ENCODE assay signal across 31 cellular contexts in genomic region chr3:167673221-167673620, GRCh38. TPM values are rescaled to one million over a fixed set of nuclear protein-coding genes. Genes with fewer than 3 reads are reported as not detected.
"Had no signal": no experiment of that assay in that cellular context is flagged by ENCODE, and none has a peak within 500 bp of the region (broad histone marks: within the 10 kb centered on the region; RNA-seq: fewer than 3 reads in every experiment).

No MANE protein-coding gene starts in this region.

- H3K4me3 ChIP-seq: ascending aorta, cardiac muscle cell had no signal

- H3K36me3 ChIP-seq: cardiac muscle cell had no signal

- ATAC-seq: activated CD8-positive, alpha-beta memory T cell treated with anti-CD3 and anti-CD28 coated beads, Interleukin-2, amount 10 ng/mL, durations not matched to agents 7 days and 5 days; activated CD8-positive, alpha-beta T cell treated with anti-CD3 and anti-CD28 coated beads, Interleukin-2, amount 10 ng/mL, durations not matched to agents 7 days and 5 days; activated naive CD8-positive, alpha-beta T cell treated with anti-CD3 and anti-CD28 coated beads, Interleukin-2, amount 50 U/mL, for 24 hours had no signal

- DNase-seq: activated B cell treated with CpG ODN at 0.5 μM for 24 hours; activated CD4-positive, alpha-beta memory T cell treated with anti-CD3 and anti-CD28 coated beads, Interleukin-2, amount 10 ng/mL, durations not matched to agents 7 days and 5 days; activated CD4-positive, alpha-beta T cell treated with anti-CD3 and anti-CD28 coated beads for 48 hours; activated CD4-positive, alpha-beta T cell treated with anti-CD3 and anti-CD28 coated beads, Interleukin-2, amount 10 ng/mL, durations not matched to agents 7 days and 5 days; activated CD4-positive, alpha-beta T cell treated with anti-CD3 and anti-CD28 coated beads, Interleukin-2, amount 50 U/mL, for 48 hours; activated CD4-positive, CD25-positive, alpha-beta regulatory T cell treated with anti-CD3 and anti-CD28 coated beads, Interleukin-2, amount 50 U/mL, for 72 hours; activated CD8-positive, alpha-beta memory T cell treated with anti-CD3 and anti-CD28 coated beads for 24 hours; activated CD8-positive, alpha-beta memory T cell treated with anti-CD3 and anti-CD28 coated beads, Interleukin-2, amount 10 ng/mL, durations not matched to agents 7 days and 5 days; activated CD8-positive, alpha-beta memory T cell treated with anti-CD3 and anti-CD28 coated beads, Interleukin-2, amount 50 U/mL, for 48 hours; activated CD8-positive, alpha-beta T cell treated with anti-CD3 and anti-CD28 coated beads, Interleukin-2, amount 10 ng/mL, durations not matched to agents 7 days and 5 days; activated effector memory CD4-positive, alpha-beta T cell treated with Interleukin-2 at 50 U/mL for 16 hours; activated gamma-delta T cell; activated naive CD4-positive, alpha-beta T cell treated with anti-CD3 and anti-CD28 coated beads, Interleukin-2, amount 10 ng/mL, durations not matched to agents 7 days and 5 days; activated naive CD4-positive, alpha-beta T cell treated with Interleukin-2 at 50 U/mL for 16 hours; activated naive CD8-positive, alpha-beta T cell treated with anti-CD3 and anti-CD28 coated beads, Interleukin-2, amount 10 ng/mL, durations not matched to agents 7 days and 5 days; activated naive CD8-positive, alpha-beta T cell treated with anti-CD3 and anti-CD28 coated beads, Interleukin-2, amount 50 U/mL, for 24 hours; activated T-cell treated with anti-CD3 and anti-CD28 coated beads, Interleukin-2, amount 50 U/mL, for 24 hours; activated T-cell treated with anti-CD3 and anti-CD28 coated beads, Interleukin-2, amount 50 U/mL, for 48 hours; amygdala; anterior cingulate cortex; caudate nucleus; cerebellar nuclear complex; T-helper 1 cell; T-helper 2 cell; T-helper 9 cell had no signal

- H3K27me3 ChIP-seq: ascending aorta, cardiac muscle cell had no signal

- H3K4me1 ChIP-seq: ascending aorta had no signal

- FAIRE-seq: bronchial epithelial cell, TTC549 had no signal

- H3K27ac ChIP-seq: ascending aorta, cardiac muscle cell, VCaP had no signal

RNA-seq across cellular contexts. Expression of gene WDR49, which starts 19.5 kb away (rescaled TPM):
- total RNA-seq: activated CD4-positive, alpha-beta memory T cell treated with anti-CD3 and anti-CD28 coated beads, Interleukin-2, amount 10 ng/mL, durations not matched to agents 7 days and 5 days; activated CD8-positive, alpha-beta memory T cell treated with anti-CD3 and anti-CD28 coated beads, Interleukin-2, amount 10 ng/mL, durations not matched to agents 7 days and 5 days; activated CD8-positive, alpha-beta T cell treated with anti-CD3 and anti-CD28 coated beads, Interleukin-2, amount 10 ng/mL, durations not matched to agents 7 days and 5 days; activated T-helper 2 cell treated with anti-CD3 and anti-CD28 coated beads, Interferon-gamma antibody, Interleukin-2, Interleukin-4, amounts not matched to agents 10 μg/mL and 5 μg/mL and 100 μg/mL, durations not matched to agents 14 hours and 24 hours and 36 hours; ascending aorta had no signal
- polyA plus RNA-seq: cardiac muscle cell had no signal
